In the genomic region with DNA sequence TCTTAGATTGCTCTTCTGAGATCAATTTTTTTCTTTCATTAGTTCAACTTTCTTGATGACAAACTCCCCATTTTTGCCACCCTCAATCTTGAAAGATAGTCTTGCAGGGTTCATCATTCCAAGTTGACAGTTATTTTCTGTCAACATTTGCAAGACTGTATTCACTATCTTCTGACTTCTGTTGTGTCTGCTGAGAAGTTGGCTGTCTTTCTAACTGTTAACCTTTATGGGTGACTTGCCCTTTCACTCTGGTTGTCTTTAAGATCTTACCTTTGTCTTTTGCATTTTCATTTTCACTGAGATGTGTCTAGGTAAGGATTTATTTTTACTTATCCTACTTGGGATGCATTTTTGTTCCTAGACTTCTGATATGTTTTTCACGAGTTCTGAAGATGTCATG, we compare ENCODE assay signal across 9 cellular contexts.
"Had no signal": no experiment of that assay in that cellular context is flagged by ENCODE, and none has a peak within 500 bp of the region (broad histone marks: within the 10 kb centered on the region; RNA-seq: fewer than 3 reads in every experiment).

No MANE protein-coding gene starts in this region.

- H2AFZ ChIP-seq: GM23248 had no signal

- DNase-seq: GM23248, GOT3, H9, HCEC 1CT, IMR-90, Karpas-422, KBM-7 had no signal

- H3K27ac ChIP-seq: GM23248, HL-60, KMS-11 had no signal

- H3K4me3 ChIP-seq: GM23248 had no signal

- H3K9ac ChIP-seq: GM23248, KMS-11 had no signal

- H3K4me2 ChIP-seq: KMS-11 had no signal
